Comparison of ENCODE assay signal across 1 cellular context in the genomic region with DNA sequence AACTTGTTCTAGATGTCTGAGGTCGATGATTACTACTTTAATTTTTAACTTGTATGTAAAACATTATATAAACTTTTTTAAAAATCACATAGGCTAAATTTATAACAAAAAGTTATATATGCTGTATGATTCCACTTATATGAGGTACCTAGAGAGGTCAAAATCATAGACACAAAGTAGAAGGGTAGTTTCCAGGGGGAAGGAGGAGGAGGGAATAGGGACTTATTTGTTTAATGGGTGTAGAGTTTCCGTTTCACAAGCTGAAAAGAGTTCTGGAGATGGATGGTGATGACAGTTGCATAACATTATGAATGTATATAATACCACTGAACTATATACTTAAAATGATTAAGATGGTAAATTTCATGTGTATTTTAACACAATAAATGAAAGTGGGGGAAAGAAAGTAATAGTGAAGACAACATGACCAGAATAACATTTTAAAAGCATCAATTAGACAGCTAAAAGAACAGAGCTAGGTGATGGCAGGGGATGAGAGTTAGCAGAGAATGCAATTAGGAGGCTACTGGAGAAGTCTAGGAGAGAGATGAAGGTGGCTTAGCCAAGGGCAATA.
TF ChIP-seq lines count a peak whose summit lies in the region.

No MANE protein-coding gene starts in this region.

TF ChIP-seq in GM23338, 12 proteins besides CTCF, POLR2A, EP300 and RAD21 (continued from another document):
- TF ChIP-seq ZNF462 (CRISPR knock-in tag; IDR thresholded peaks at IDR 0.05) (no peak), ETS1 (IDR thresholded peaks at IDR 0.05) (no peak), JUNB (IDR thresholded peaks at IDR 0.05; ENCODE audit: unreplicated experiment) (no peak), EZH2 (IDR thresholded peaks at IDR 0.05; ENCODE audit: low read depth, unreplicated experiment) (no peak), NANOG (IDR thresholded peaks at IDR 0.05; ENCODE audit: borderline replicate concordance) (no peak), ZNF114 (CRISPR knock-in tag; IDR thresholded peaks at IDR 0.05) (no peak), EZH2phosphoT487 (IDR thresholded peaks at IDR 0.05; ENCODE audit: unreplicated experiment) (no peak), STAT1 (IDR thresholded peaks at IDR 0.05; ENCODE audit: unreplicated experiment) (no peak), POLR2AphosphoS5 (IDR thresholded peaks at IDR 0.05; ENCODE audit: low read depth) (no peak)
